1 cellular context compared by ENCODE assay signal in genomic region chr20:62779417-62779685, GRCh38.
A peak's percentile ranks its signal among the peaks of the same experiment; 100 is the strongest.
TF ChIP-seq lines count a peak whose summit lies in the region.

No MANE protein-coding gene starts in this region.

TF ChIP-seq in HepG2, 621 proteins besides CTCF, POLR2A, EP300 and RAD21 (continues in another document):
- TF ChIP-seq ZBTB39 (CRISPR knock-in tag; IDR thresholded peaks at IDR 0.05), result no peak
- no peak; the same call in 1 of the 2 replicates for TF ChIP-seq TBX2 (CRISPR knock-in tag; IDR thresholded peaks at IDR 0.05; ENCODE audit: borderline replicate concordance)
- no peak for TF ChIP-seq KLF6 (CRISPR knock-in tag; IDR thresholded peaks at IDR 0.05)
- TF ChIP-seq, protein P1, sequence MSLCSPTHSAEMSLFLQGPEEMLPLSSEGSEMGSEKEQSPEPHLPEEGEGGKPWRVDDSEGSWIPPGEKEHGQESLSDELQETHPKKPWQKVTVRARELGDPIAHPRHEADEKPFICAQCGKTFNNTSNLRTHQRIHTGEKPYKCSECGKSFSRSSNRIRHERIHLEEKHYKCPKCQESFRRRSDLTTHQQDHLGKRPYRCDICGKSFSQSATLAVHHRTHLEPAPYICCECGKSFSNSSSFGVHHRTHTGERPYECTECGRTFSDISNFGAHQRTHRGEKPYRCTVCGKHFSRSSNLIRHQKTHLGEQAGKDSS (CRISPR knock-in tag; IDR thresholded peaks at IDR 0.05; ENCODE audit: borderline replicate concordance, low read depth), result 0 out of 2 replicates have a peak, but pooled peaks have one; percentile 31
- no peak for TF ChIP-seq FOXP1 (IDR thresholded peaks at IDR 0.05)
- TF ChIP-seq FOXP1 (CRISPR knock-in tag; IDR thresholded peaks at IDR 0.05), result no peak
- no peak for TF ChIP-seq ZNF775 (CRISPR knock-in tag; IDR thresholded peaks at IDR 0.05; ENCODE audit: borderline replicate concordance)
- TF ChIP-seq MXI1 (IDR thresholded peaks at IDR 0.05; ENCODE audit: borderline replicate concordance, low read depth, low read length), result no peak
- TF ChIP-seq TBP (CRISPR knock-in tag; IDR thresholded peaks at IDR 0.05), result no peak
- no peak for TF ChIP-seq ZFYVE20 (CRISPR knock-in tag; IDR thresholded peaks at IDR 0.05; ENCODE audit: borderline replicate concordance, low read depth)
- no peak for TF ChIP-seq NAIF1 (CRISPR knock-in tag; IDR thresholded peaks at IDR 0.05; ENCODE audit: borderline replicate concordance)
- TF ChIP-seq ZMYM3 (CRISPR knock-in tag; IDR thresholded peaks at IDR 0.05), result no peak
- TF ChIP-seq MED8 (CRISPR knock-in tag; IDR thresholded peaks at IDR 0.05; ENCODE audit: insufficient replicate concordance), result no peak
- TF ChIP-seq, protein P2, sequence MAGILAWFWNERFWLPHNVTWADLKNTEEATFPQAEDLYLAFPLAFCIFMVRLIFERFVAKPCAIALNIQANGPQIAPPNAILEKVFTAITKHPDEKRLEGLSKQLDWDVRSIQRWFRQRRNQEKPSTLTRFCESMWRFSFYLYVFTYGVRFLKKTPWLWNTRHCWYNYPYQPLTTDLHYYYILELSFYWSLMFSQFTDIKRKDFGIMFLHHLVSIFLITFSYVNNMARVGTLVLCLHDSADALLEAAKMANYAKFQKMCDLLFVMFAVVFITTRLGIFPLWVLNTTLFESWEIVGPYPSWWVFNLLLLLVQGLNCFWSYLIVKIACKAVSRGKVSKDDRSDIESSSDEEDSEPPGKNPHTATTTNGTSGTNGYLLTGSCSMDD (CRISPR knock-in tag; IDR thresholded peaks at IDR 0.05), result no peak
- 0 out of 2 replicates have a peak, but pooled peaks have one; percentile 60 for TF ChIP-seq ZNF263 (CRISPR knock-in tag; IDR thresholded peaks at IDR 0.05)
- TF ChIP-seq ZBTB43 (CRISPR knock-in tag; conservative IDR thresholded peaks at IDR 0.05), result no peak; the same call in 1 of the 2 replicates
- TF ChIP-seq, protein P3, sequence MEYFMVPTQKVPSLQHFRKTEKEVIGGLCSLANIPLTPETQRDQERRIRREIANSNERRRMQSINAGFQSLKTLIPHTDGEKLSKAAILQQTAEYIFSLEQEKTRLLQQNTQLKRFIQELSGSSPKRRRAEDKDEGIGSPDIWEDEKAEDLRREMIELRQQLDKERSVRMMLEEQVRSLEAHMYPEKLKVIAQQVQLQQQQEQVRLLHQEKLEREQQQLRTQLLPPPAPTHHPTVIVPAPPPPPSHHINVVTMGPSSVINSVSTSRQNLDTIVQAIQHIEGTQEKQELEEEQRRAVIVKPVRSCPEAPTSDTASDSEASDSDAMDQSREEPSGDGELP (IDR thresholded peaks at IDR 0.05; ENCODE audit: borderline replicate concordance, low read depth), result no peak
- TF ChIP-seq MBD4 (IDR thresholded peaks at IDR 0.05; ENCODE audit: borderline replicate concordance, low read length), result no peak
- TF ChIP-seq ZNF234 (CRISPR knock-in tag; conservative IDR thresholded peaks at IDR 0.05), result no peak
- no peak for TF ChIP-seq ZNF512 (CRISPR knock-in tag; IDR thresholded peaks at IDR 0.05)
- TF ChIP-seq, protein P4, sequence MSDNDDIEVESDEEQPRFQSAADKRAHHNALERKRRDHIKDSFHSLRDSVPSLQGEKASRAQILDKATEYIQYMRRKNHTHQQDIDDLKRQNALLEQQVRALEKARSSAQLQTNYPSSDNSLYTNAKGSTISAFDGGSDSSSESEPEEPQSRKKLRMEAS (IDR thresholded peaks at IDR 0.05), result no peak
- peak; percentile 82 for TF ChIP-seq ZSCAN25 (CRISPR knock-in tag; IDR thresholded peaks at IDR 0.05)
- no peak for TF ChIP-seq KDM4B (CRISPR knock-in tag; IDR thresholded peaks at IDR 0.05)
- TF ChIP-seq CBX1 (IDR thresholded peaks at IDR 0.05; ENCODE audit: low read depth), result no peak
- TF ChIP-seq, protein P5, sequence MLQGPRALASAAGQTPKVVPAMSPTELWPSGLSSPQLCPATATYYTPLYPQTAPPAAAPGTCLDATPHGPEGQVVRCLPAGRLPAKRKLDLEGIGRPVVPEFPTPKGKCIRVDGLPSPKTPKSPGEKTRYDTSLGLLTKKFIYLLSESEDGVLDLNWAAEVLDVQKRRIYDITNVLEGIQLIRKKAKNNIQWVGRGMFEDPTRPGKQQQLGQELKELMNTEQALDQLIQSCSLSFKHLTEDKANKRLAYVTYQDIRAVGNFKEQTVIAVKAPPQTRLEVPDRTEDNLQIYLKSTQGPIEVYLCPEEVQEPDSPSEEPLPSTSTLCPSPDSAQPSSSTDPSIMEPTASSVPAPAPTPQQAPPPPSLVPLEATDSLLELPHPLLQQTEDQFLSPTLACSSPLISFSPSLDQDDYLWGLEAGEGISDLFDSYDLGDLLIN (CRISPR knock-in tag; IDR thresholded peaks at IDR 0.05; ENCODE audit: borderline replicate concordance), result no peak
- no peak for TF ChIP-seq PCBP1 (IDR thresholded peaks at IDR 0.05; ENCODE audit: borderline replicate concordance, low read depth, low read length)
- no peak for TF ChIP-seq ZNF282 (IDR thresholded peaks at IDR 0.05; ENCODE audit: partially characterized antibody)
- no peak for TF ChIP-seq CEBPB (IDR thresholded peaks at IDR 0.05; ENCODE audit: borderline replicate concordance, low read depth, low read length)
- no peak for TF ChIP-seq ATAD3A (CRISPR knock-in tag; IDR thresholded peaks at IDR 0.05)
- TF ChIP-seq ZNF784 (CRISPR knock-in tag; IDR thresholded peaks at IDR 0.05; ENCODE audit: borderline replicate concordance), result no peak
- TF ChIP-seq GATAD2A (CRISPR knock-in tag; IDR thresholded peaks at IDR 0.05), result no peak
- no peak for TF ChIP-seq HNRNPH1 (optimal IDR thresholded peaks at IDR 0.05; ENCODE audit: low read depth, low read length)
- TF ChIP-seq GABPB1 (CRISPR knock-in tag; IDR thresholded peaks at IDR 0.05), result no peak
- no peak for TF ChIP-seq ZNF317 (CRISPR knock-in tag; IDR thresholded peaks at IDR 0.05)
- 0 out of 2 replicates have a peak, but pooled peaks have one; percentile 7 for TF ChIP-seq ZMAT3 (CRISPR knock-in tag; conservative IDR thresholded peaks at IDR 0.05)
- TF ChIP-seq KIAA2018 (CRISPR knock-in tag; IDR thresholded peaks at IDR 0.05; ENCODE audit: borderline replicate concordance), result no peak
- 0 out of 2 replicates have a peak, but pooled peaks have one; percentile 33 for TF ChIP-seq MTA1 (CRISPR knock-in tag; IDR thresholded peaks at IDR 0.05; ENCODE audit: borderline replicate concordance)
- TF ChIP-seq SMAD9 (CRISPR knock-in tag; IDR thresholded peaks at IDR 0.05), result 0 out of 2 replicates have a peak, but pooled peaks have one; percentile 33
- no peak for TF ChIP-seq ZNF326 (CRISPR knock-in tag; IDR thresholded peaks at IDR 0.05; ENCODE audit: borderline replicate concordance)
- TF ChIP-seq, protein P6, sequence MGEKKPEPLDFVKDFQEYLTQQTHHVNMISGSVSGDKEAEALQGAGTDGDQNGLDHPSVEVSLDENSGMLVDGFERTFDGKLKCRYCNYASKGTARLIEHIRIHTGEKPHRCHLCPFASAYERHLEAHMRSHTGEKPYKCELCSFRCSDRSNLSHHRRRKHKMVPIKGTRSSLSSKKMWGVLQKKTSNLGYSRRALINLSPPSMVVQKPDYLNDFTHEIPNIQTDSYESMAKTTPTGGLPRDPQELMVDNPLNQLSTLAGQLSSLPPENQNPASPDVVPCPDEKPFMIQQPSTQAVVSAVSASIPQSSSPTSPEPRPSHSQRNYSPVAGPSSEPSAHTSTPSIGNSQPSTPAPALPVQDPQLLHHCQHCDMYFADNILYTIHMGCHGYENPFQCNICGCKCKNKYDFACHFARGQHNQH (CRISPR knock-in tag; IDR thresholded peaks at IDR 0.05), result no peak
- no peak for TF ChIP-seq GPN1 (CRISPR knock-in tag; IDR thresholded peaks at IDR 0.05; ENCODE audit: borderline replicate concordance)
- peak; percentile 14; the same call in 1 of the 2 replicates for TF ChIP-seq GABPA (IDR thresholded peaks at IDR 0.05; ENCODE audit: low read depth, low read length)
- TF ChIP-seq GABPA (CRISPR knock-in tag; IDR thresholded peaks at IDR 0.05; ENCODE audit: low read depth), result no peak
- no peak for TF ChIP-seq ZNF580 (CRISPR knock-in tag; IDR thresholded peaks at IDR 0.05; ENCODE audit: borderline replicate concordance, low read depth)
